Comparison of ENCODE assay signal across 7 cellular contexts in the genomic region with DNA sequence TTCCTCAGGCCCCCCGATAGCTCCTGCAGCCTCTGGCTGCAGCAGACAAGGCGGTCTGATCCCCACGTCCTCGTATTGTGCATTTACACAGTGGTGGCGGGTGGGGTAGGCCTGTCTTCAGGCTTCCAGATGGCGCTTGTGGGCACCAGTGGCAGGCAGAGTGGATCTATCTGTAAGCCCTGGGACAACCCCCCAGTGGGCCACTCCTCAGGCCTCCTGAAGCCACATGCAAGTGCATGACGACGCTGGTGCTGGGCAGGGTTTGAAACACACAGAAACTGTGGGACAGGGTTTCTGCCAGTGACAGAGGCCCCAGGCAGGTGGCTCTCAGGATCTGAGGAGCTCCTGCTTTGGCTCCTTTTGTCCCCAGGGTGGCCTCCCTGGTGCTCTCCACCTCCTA.
"Had no signal": no experiment of that assay in that cellular context is flagged by ENCODE, and none has a peak within 500 bp of the region (broad histone marks: within the 10 kb centered on the region; RNA-seq: fewer than 3 reads in every experiment).

No MANE protein-coding gene starts in this region.

- H2AFZ ChIP-seq: GM23338 had no signal

- ATAC-seq: GM23338, K562 had no signal

- H3K4me3 ChIP-seq: GM23338, K562 had no signal

- H3K4me3 Mint-ChIP-seq: GM23338, H9 had no signal

- H3K4me2 ChIP-seq: GM23338 had no signal

- FAIRE-seq: H1, H54, HTR-8/SVneo, K562 had no signal

- H3K4me1 Mint-ChIP-seq: GM23338, H9 had no signal

- DNase-seq: H9, HCEC 1CT had no signal
